In genomic region chr2:233115121-233115520, GRCh38 we compare ENCODE assay signal across 20 cellular contexts. TPM values are rescaled to one million over a fixed set of nuclear protein-coding genes. Genes with fewer than 3 reads are reported as not detected.
A peak's percentile ranks its signal among the peaks of the same experiment; 100 is the strongest.
DNase-seq lines count a peak whose midpoint lies in the region; ATAC-seq and TF ChIP-seq lines count a peak whose summit lies in the region.
"Had no signal": no experiment of that assay in that cellular context is flagged by ENCODE, and none has a peak within 500 bp of the region (broad histone marks: within the 10 kb centered on the region; RNA-seq: fewer than 3 reads in every experiment).

No MANE protein-coding gene starts in this region.

- H3K36me3 Mint-ChIP-seq in activated CD8-positive, alpha-beta T cell treated with anti-CD3 and anti-CD28 coated beads, Interleukin-2, amount 10 ng/mL, durations not matched to agents 7 days and 5 days (ENCODE audit: low read depth) = peaks cover 43% of the 10 kb centered on the region
- peaks cover 11% of the 10 kb centered on the region for H3K36me3 Mint-ChIP-seq in activated CD8-positive, alpha-beta T cell treated with anti-CD3 and anti-CD28 coated beads for 36 hours (ENCODE audit: low read depth)
- H3K36me3 Mint-ChIP-seq in immature natural killer cell = peaks cover 0 to 16% (median 0%) of the 10 kb centered on the region in 3 donors
- H3K36me3 Mint-ChIP-seq in stimulated activated memory B cell treated with anti-CD40 and anti-IgM and Interleukin-4, amounts not matched to agents 10 μg/mL and 1 μg/mL and 100 μg/mL, for 72 hours = peaks cover 67% of the 10 kb centered on the region

- H3K4me1 Mint-ChIP-seq in activated CD8-positive, alpha-beta T cell treated with anti-CD3 and anti-CD28 coated beads, Interleukin-2, amount 10 ng/mL, durations not matched to agents 7 days and 5 days (ENCODE audit: low read depth) = peaks cover 58% of the 10 kb centered on the region
- H3K4me1 Mint-ChIP-seq in activated CD8-positive, alpha-beta T cell treated with anti-CD3 and anti-CD28 coated beads for 36 hours (ENCODE audit: low read depth) = peaks cover 68% of the 10 kb centered on the region
- peaks cover 93 to 99% of the 10 kb centered on the region in 2 donors for H3K4me1 Mint-ChIP-seq in immature natural killer cell
- peaks cover 84% of the 10 kb centered on the region for H3K4me1 Mint-ChIP-seq in stimulated activated memory B cell treated with anti-CD40 and anti-IgM and Interleukin-4, amounts not matched to agents 10 μg/mL and 1 μg/mL and 100 μg/mL, for 72 hours

- no peak for ATAC-seq in activated CD8-positive, alpha-beta T cell treated with anti-CD3 and anti-CD28 coated beads, Interleukin-2, amount 10 ng/mL, durations not matched to agents 7 days and 5 days
- no peak for ATAC-seq in activated CD8-positive, alpha-beta T cell treated with anti-CD3 and anti-CD28 coated beads for 36 hours
- no peak for ATAC-seq in stimulated activated memory B cell treated with anti-CD40 and anti-IgM and Interleukin-4, amounts not matched to agents 10 μg/mL and 1 μg/mL and 100 μg/mL, for 72 hours
- no peak for ATAC-seq in HG02884 (IDR thresholded peaks at IDR 0.05; ENCODE audit: unreplicated experiment)
- ATAC-seq: heart left ventricle had no signal

- CTCF ChIA-PET in activated CD8-positive, alpha-beta T cell treated with anti-CD3 and anti-CD28 coated beads, Interleukin-2, amount 10 ng/mL, durations not matched to agents 7 days and 5 days (lab: Charles Lee) = interaction anchor here (1.1 kb wide), 1 partner anchor 16 kb away, joined by 4 read pairs; no protein-coding TSS in a partner anchor
- CTCF ChIA-PET in activated CD8-positive, alpha-beta T cell treated with anti-CD3 and anti-CD28 coated beads for 36 hours (lab: Charles Lee) = interaction anchor here (1.9 kb wide), 1 partner anchor 61 kb away, joined by 8 read pairs; no protein-coding TSS in a partner anchor

- intact Hi-C loops in activated CD8-positive, alpha-beta T cell treated with anti-CD3 and anti-CD28 coated beads for 36 hours (cut with micrococcal nuclease) = no loop called here

- H3K27ac Mint-ChIP-seq in activated CD8-positive, alpha-beta T cell treated with anti-CD3 and anti-CD28 coated beads, Interleukin-2, amount 10 ng/mL, durations not matched to agents 7 days and 5 days = peak overlapping the region; percentile 30
- H3K27ac Mint-ChIP-seq in activated CD8-positive, alpha-beta T cell treated with anti-CD3 and anti-CD28 coated beads for 36 hours = no peak overlapping the region
- peak overlapping the region; percentile 51 to 91 (median 86) for H3K27ac Mint-ChIP-seq in immature natural killer cell
- H3K27ac Mint-ChIP-seq in stimulated activated memory B cell treated with anti-CD40 and anti-IgM and Interleukin-4, amounts not matched to agents 10 μg/mL and 1 μg/mL and 100 μg/mL, for 72 hours = peak overlapping the region; percentile 79
- H3K27ac Mint-ChIP-seq: activated T-helper 2 cell treated with anti-CD3 and anti-CD28 coated beads, Interferon-gamma antibody, Interleukin-2, Interleukin-4, amounts not matched to agents 10 μg/mL and 5 μg/mL and 100 μg/mL, durations not matched to agents 14 hours and 24 hours and 36 hours had no signal

- no peak for DNase-seq in activated CD8-positive, alpha-beta T cell treated with anti-CD3 and anti-CD28 coated beads, Interleukin-2, amount 10 ng/mL, durations not matched to agents 7 days and 5 days
- no peak for DNase-seq in activated CD8-positive, alpha-beta T cell treated with anti-CD3 and anti-CD28 coated beads for 36 hours
- DNase-seq in NCI-H345 treated with DMSO at 0.1 percent for 48 hours (lab: John Stamatoyannopoulos, UW; ENCODE audit: unreplicated experiment) = peak; percentile 80
- no peak for DNase-seq in immature natural killer cell
- DNase-seq in nucleus accumbens (lab: John Stamatoyannopoulos, UW) = no peak
- DNase-seq in NCI-H2227 treated with DMSO at 0.1 percent for 48 hours (lab: John Stamatoyannopoulos, UW) = no peak
- DNase-seq: DMS53; GM23248; heart left ventricle; KBM-7; left ventricle myocardium inferior; NCI-H187 treated with DMSO at 0.1 percent for 48 hours; NCI-H226; occipital lobe; SJCRH30; stimulated activated CD4-positive, alpha-beta T cell treated with anti-CD3 and anti-CD28 coated beads, Interleukin-4, amount 100 ng/mL, for 4 hours; substantia nigra had no signal

- TF ChIP-seq CTCF in activated CD8-positive, alpha-beta T cell treated with anti-CD3 and anti-CD28 coated beads for 36 hours (IDR thresholded peaks at IDR 0.05) = no peak

- H3K4me3 Mint-ChIP-seq in activated CD8-positive, alpha-beta T cell treated with anti-CD3 and anti-CD28 coated beads, Interleukin-2, amount 10 ng/mL, durations not matched to agents 7 days and 5 days = no peak overlapping the region
- no peak overlapping the region for H3K4me3 Mint-ChIP-seq in activated CD8-positive, alpha-beta T cell treated with anti-CD3 and anti-CD28 coated beads for 36 hours
- H3K4me3 Mint-ChIP-seq in immature natural killer cell = peak overlapping the region; percentile 61 to 78 (median 73)
- peak overlapping the region; percentile 32 for H3K4me3 Mint-ChIP-seq in stimulated activated memory B cell treated with anti-CD40 and anti-IgM and Interleukin-4, amounts not matched to agents 10 μg/mL and 1 μg/mL and 100 μg/mL, for 72 hours

- POLR2A ChIA-PET in activated CD8-positive, alpha-beta T cell treated with anti-CD3 and anti-CD28 coated beads, Interleukin-2, amount 10 ng/mL, durations not matched to agents 7 days and 5 days (lab: Charles Lee) = interaction anchor here (1.2 kb wide), 1 partner anchor 137 kb away, joined by 4 read pairs; no protein-coding TSS in a partner anchor
- POLR2A ChIA-PET in activated CD8-positive, alpha-beta T cell treated with anti-CD3 and anti-CD28 coated beads for 36 hours (lab: Charles Lee) = interaction anchor here (1.2 kb wide), 1 partner anchor 55 kb away, joined by 3 read pairs; the partner anchor contains the start of gene INPP5D

- no peaks in the 10 kb centered on the region for H3K27me3 Mint-ChIP-seq in activated CD8-positive, alpha-beta T cell treated with anti-CD3 and anti-CD28 coated beads, Interleukin-2, amount 10 ng/mL, durations not matched to agents 7 days and 5 days (ENCODE audit: low read depth)
- H3K27me3 Mint-ChIP-seq in activated CD8-positive, alpha-beta T cell treated with anti-CD3 and anti-CD28 coated beads for 36 hours = no peaks in the 10 kb centered on the region
- H3K27me3 Mint-ChIP-seq in immature natural killer cell (ENCODE audit: low read depth in 3 of 3) = peaks cover 0 to 16% (median 15%) of the 10 kb centered on the region in 3 donors
- no peaks in the 10 kb centered on the region for H3K27me3 Mint-ChIP-seq in stimulated activated memory B cell treated with anti-CD40 and anti-IgM and Interleukin-4, amounts not matched to agents 10 μg/mL and 1 μg/mL and 100 μg/mL, for 72 hours

- H3K9me3 Mint-ChIP-seq in activated CD8-positive, alpha-beta T cell treated with anti-CD3 and anti-CD28 coated beads, Interleukin-2, amount 10 ng/mL, durations not matched to agents 7 days and 5 days (ENCODE audit: insufficient read depth) = no peaks in the 10 kb centered on the region
- no peaks in the 10 kb centered on the region for H3K9me3 Mint-ChIP-seq in activated CD8-positive, alpha-beta T cell treated with anti-CD3 and anti-CD28 coated beads for 36 hours
- no peaks in the 10 kb centered on the region for H3K9me3 Mint-ChIP-seq in immature natural killer cell
- no peaks in the 10 kb centered on the region for H3K9me3 Mint-ChIP-seq in stimulated activated memory B cell treated with anti-CD40 and anti-IgM and Interleukin-4, amounts not matched to agents 10 μg/mL and 1 μg/mL and 100 μg/mL, for 72 hours
- H3K9me3 Mint-ChIP-seq: activated T-helper 2 cell treated with anti-CD3 and anti-CD28 coated beads, Interferon-gamma antibody, Interleukin-2, Interleukin-4, amounts not matched to agents 10 μg/mL and 5 μg/mL and 100 μg/mL, durations not matched to agents 14 hours and 24 hours and 36 hours had no signal

RNA-seq across cellular contexts. Expression of gene INPP5D, which starts 55.0 kb away (rescaled TPM):
- 100 to 1,000 TPM; 108 to 122 TPM for total RNA-seq in activated CD8-positive, alpha-beta T cell treated with anti-CD3 and anti-CD28 coated beads, Interleukin-2, amount 10 ng/mL, durations not matched to agents 7 days and 5 days
- 10 to 100 TPM; 38.6 to 40.2 TPM for total RNA-seq in activated CD8-positive, alpha-beta T cell treated with anti-CD3 and anti-CD28 coated beads for 36 hours
- 100 to 1,000 TPM in 1 of 3 donors, 10 to 100 TPM in 2; 54.8 to 307 (median 73.5) TPM for polyA plus RNA-seq in immature natural killer cell
- total RNA-seq: GM23248 had no signal

Comparison
In these comparisons a context has a peak if more than half of its experiments do, and no peak if none do; other contexts are left out.
1. H3K4me3 Mint-ChIP-seq: peak in immature natural killer cell (5 of 5) and stimulated activated memory B cell treated with anti-CD40 and anti-IgM and Interleukin-4, amounts not matched to agents 10 μg/mL and 1 μg/mL and 100 μg/mL, for 72 hours (single experiment); none in activated CD8-positive, alpha-beta T cell treated with anti-CD3 and anti-CD28 coated beads, Interleukin-2, amount 10 ng/mL, durations not matched to agents 7 days and 5 days (single experiment) and activated CD8-positive, alpha-beta T cell treated with anti-CD3 and anti-CD28 coated beads for 36 hours (single experiment).